Comparison of ENCODE assay signal across 8 cellular contexts in genomic region chr6:12363651-12364381, GRCh38.
DNase-seq lines count a peak whose midpoint lies in the region; ATAC-seq and TF ChIP-seq lines count a peak whose summit lies in the region.

No MANE protein-coding gene starts in this region.

- H3K4me1 ChIP-seq in Karpas-422 (ENCODE audit: low read length) (peaks cover 6% of the 10 kb centered on the region), testis (no peaks in the 10 kb centered on the region), right atrium auricular region (peaks cover 0 to 7% of the 10 kb centered on the region in 2 donors)

- H3K9ac ChIP-seq in Karpas-422 (ENCODE audit: low read length) = no peak overlapping the region

- no peak for TF ChIP-seq POLR2A in testis (IDR thresholded peaks at IDR 0.05)

- no peaks in the 10 kb centered on the region for H3K36me3 ChIP-seq in Karpas-422 (ENCODE audit: insufficient read depth, low read length)
- no peaks in the 10 kb centered on the region for H3K36me3 ChIP-seq in testis (ENCODE audit: low read depth, missing control alignments)
- H3K36me3 ChIP-seq in right atrium auricular region = no peaks in the 10 kb centered on the region

- no peak overlapping the region for H3K4me2 ChIP-seq in Karpas-422 (ENCODE audit: low read depth, low read length, poor library complexity, severe bottlenecking)

- no peaks in the 10 kb centered on the region for H3K9me2 ChIP-seq in Karpas-422 (replicated peaks; ENCODE audit: insufficient read depth, low read length)

- intact Hi-C loops in testis (cut with DNase I; ENCODE audit: low total_unique reads) = no loop called here

- H3K79me2 ChIP-seq in Karpas-422 (ENCODE audit: low read length) = no peaks in the 10 kb centered on the region

- no peak for TF ChIP-seq CTCF in GM12864 (IDR thresholded peaks at IDR 0.05; ENCODE audit: low read depth, low read length, missing control alignments)
- TF ChIP-seq CTCF in testis (IDR thresholded peaks at IDR 0.05) = no peak
- no peak for TF ChIP-seq CTCF in right atrium auricular region (IDR thresholded peaks at IDR 0.05)

- 87 to 89% methylated on average over 8 to 11 of the region's 11 CpGs for WGBS in testis, 2 donors

- ATAC-seq in GM21737 (IDR thresholded peaks at IDR 0.05; ENCODE audit: unreplicated experiment) = peak; percentile 52
- ATAC-seq in left lobe of liver = peak; percentile 78

- H3K9me3 ChIP-seq in Karpas-422 (ENCODE audit: low read length) = no peaks in the 10 kb centered on the region
- H3K9me3 ChIP-seq in testis = no peaks in the 10 kb centered on the region
- H3K9me3 ChIP-seq in right atrium auricular region = no peaks in the 10 kb centered on the region

- H4K20me1 ChIP-seq in Karpas-422 (ENCODE audit: insufficient read depth, low read depth, low read length) = no peaks in the 10 kb centered on the region

- H2AFZ ChIP-seq in Karpas-422 (ENCODE audit: low read length) = no peak overlapping the region

- H3K27me3 ChIP-seq in Karpas-422 (ENCODE audit: low read length) = no peaks in the 10 kb centered on the region
- no peaks in the 10 kb centered on the region for H3K27me3 ChIP-seq in testis
- no peaks in the 10 kb centered on the region for H3K27me3 ChIP-seq in right atrium auricular region

- H3K4me3 ChIP-seq in GM12864 (ENCODE audit: low read depth, low read length) (no peak overlapping the region), Karpas-422 (ENCODE audit: low read length) (no peak overlapping the region), testis (no peak overlapping the region), right atrium auricular region (no peak overlapping the region)

- DNase-seq in GM12864 (ENCODE audit: low read depth) (peak; percentile 53), Karpas-422 (peak; percentile 49), left lobe of liver (ENCODE audit: low spot score) (peak; percentile 55), amniotic stem cell (lab: John Stamatoyannopoulos, UW) (no peak), NCI-H345 (lab: John Stamatoyannopoulos, UW) (no peak), testis (no peak), right atrium auricular region (ENCODE audit: low spot score) (no peak)

- H3K27ac ChIP-seq in Karpas-422 (ENCODE audit: low read length) (no peak overlapping the region), testis (no peak overlapping the region), right atrium auricular region (no peak overlapping the region)

Comparison
In these comparisons a context has a peak if more than half of its experiments do, and no peak if none do; other contexts are left out.
1. DNase-seq: peak in GM12864 (single experiment), Karpas-422 (single experiment) and left lobe of liver (single experiment); none in amniotic stem cell (single experiment), NCI-H345 (single experiment), testis (single experiment) and right atrium auricular region (single experiment).